In genomic region chr2:182695796-182696195, GRCh38 we compare ENCODE assay signal across 2 cellular contexts.
A peak's percentile ranks its signal among the peaks of the same experiment; 100 is the strongest.
TF ChIP-seq lines count a peak whose summit lies in the region.

No MANE protein-coding gene starts in this region.

TF ChIP-seq in HepG2, 621 proteins besides CTCF, POLR2A, EP300 and RAD21:
- TF ChIP-seq, protein P1, sequence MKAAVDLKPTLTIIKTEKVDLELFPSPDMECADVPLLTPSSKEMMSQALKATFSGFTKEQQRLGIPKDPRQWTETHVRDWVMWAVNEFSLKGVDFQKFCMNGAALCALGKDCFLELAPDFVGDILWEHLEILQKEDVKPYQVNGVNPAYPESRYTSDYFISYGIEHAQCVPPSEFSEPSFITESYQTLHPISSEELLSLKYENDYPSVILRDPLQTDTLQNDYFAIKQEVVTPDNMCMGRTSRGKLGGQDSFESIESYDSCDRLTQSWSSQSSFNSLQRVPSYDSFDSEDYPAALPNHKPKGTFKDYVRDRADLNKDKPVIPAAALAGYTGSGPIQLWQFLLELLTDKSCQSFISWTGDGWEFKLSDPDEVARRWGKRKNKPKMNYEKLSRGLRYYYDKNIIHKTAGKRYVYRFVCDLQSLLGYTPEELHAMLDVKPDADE (CRISPR knock-in tag; IDR thresholded peaks at IDR 0.05): no peak
- TF ChIP-seq ZNF7 (CRISPR knock-in tag; IDR thresholded peaks at IDR 0.05): peak; percentile 62; the same call in 1 of the 2 replicates
TF ChIP-seq in HepG2: peak in this region for 1.

TF ChIP-seq in K562, 482 proteins besides CTCF, POLR2A, EP300 and RAD21:
- no peak for TF ChIP-seq ZNF717 (CRISPR knock-in tag; IDR thresholded peaks at IDR 0.05)
- no peak for TF ChIP-seq KLF6 (CRISPR knock-in tag; IDR thresholded peaks at IDR 0.05; ENCODE audit: borderline replicate concordance)
- no peak for TF ChIP-seq PRDM10 (IDR thresholded peaks at IDR 0.05; ENCODE audit: partially characterized antibody)
- TF ChIP-seq ZNF165 (CRISPR knock-in tag; IDR thresholded peaks at IDR 0.05; ENCODE audit: borderline replicate concordance): no peak
- no peak for TF ChIP-seq IRF1 (CRISPR knock-in tag; IDR thresholded peaks at IDR 0.05; ENCODE audit: borderline replicate concordance)
- TF ChIP-seq KAT7 (CRISPR knock-in tag; IDR thresholded peaks at IDR 0.05; ENCODE audit: borderline replicate concordance): no peak
- no peak for TF ChIP-seq SMARCC2 (IDR thresholded peaks at IDR 0.05; ENCODE audit: low read depth)
- no peak for TF ChIP-seq BCLAF1 (IDR thresholded peaks at IDR 0.05; ENCODE audit: borderline replicate concordance in 1 of 2, control insufficient read depth in 1 of 2, low read depth in 2 of 2, low read length in 1 of 2)
- TF ChIP-seq TCF3 (CRISPR knock-in tag; IDR thresholded peaks at IDR 0.05): no peak
- no peak for TF ChIP-seq POLR3A (IDR thresholded peaks at IDR 0.05; ENCODE audit: borderline replicate concordance, extremely low read depth, insufficient read depth, insufficient read length)
